ENCODE assay signal across 15 cellular contexts in genomic region chr20:62774762-62775161, GRCh38. TPM values are rescaled to one million over a fixed set of nuclear protein-coding genes. Genes with fewer than 3 reads are reported as not detected.
DNase-seq lines count a peak whose midpoint lies in the region; TF ChIP-seq lines count a peak whose summit lies in the region.
"Had no signal": no experiment of that assay in that cellular context is flagged by ENCODE, and none has a peak within 500 bp of the region (broad histone marks: within the 10 kb centered on the region; RNA-seq: fewer than 3 reads in every experiment).

No MANE protein-coding gene starts in this region.

- no peaks in the 10 kb centered on the region for H3K79me2 ChIP-seq in OCI-LY7 (ENCODE audit: insufficient read depth, low read depth, low read length)

- H3K9me3 Mint-ChIP-seq in CD8-positive, alpha-beta memory T cell = no peaks in the 10 kb centered on the region
- H3K9me3 Mint-ChIP-seq in activated naive CD8-positive, alpha-beta T cell treated with anti-CD3 and anti-CD28 coated beads for 36 hours = peaks cover 3% of the 10 kb centered on the region

- H3K9me3 ChIP-seq in BLaER1 treated with 17β-estradiol and CSF1 and Interleukin-3, amounts not matched to agents 10 nM and 100 nM (replicated peaks in 1 of 11) = peaks cover 0 to 8% (median 0%) of the 10 kb centered on the region in 11 experiments; a peak in 1 of 22 replicates
- no peaks in the 10 kb centered on the region for H3K9me3 ChIP-seq in CD8-positive, alpha-beta memory T cell (ENCODE audit: low read length)
- no peaks in the 10 kb centered on the region for H3K9me3 ChIP-seq in OCI-LY7 (ENCODE audit: low read length)
- no peaks in the 10 kb centered on the region for H3K9me3 ChIP-seq in SJCRH30 (replicated peaks)
- H3K9me3 ChIP-seq: breast epithelium, testis had no signal

- H3K27me3 Mint-ChIP-seq in CD8-positive, alpha-beta memory T cell = no peaks in the 10 kb centered on the region
- H3K27me3 Mint-ChIP-seq in activated naive CD8-positive, alpha-beta T cell treated with anti-CD3 and anti-CD28 coated beads for 36 hours = no peaks in the 10 kb centered on the region

- no peak for DNase-seq in CD8-positive, alpha-beta memory T cell
- no peak for DNase-seq in OCI-LY7 (ENCODE audit: low spot score)
- no peak for DNase-seq in activated naive CD8-positive, alpha-beta T cell treated with anti-CD3 and anti-CD28 coated beads for 36 hours
- no peak for DNase-seq in ureter (ENCODE audit: low spot score)
- no peak for DNase-seq in activated CD8-positive, alpha-beta memory T cell treated with anti-CD3 and anti-CD28 coated beads, Interleukin-2, amount 50 U/mL, for 48 hours
- DNase-seq in islet precursor cell = no peak
- no peak for DNase-seq in SJCRH30
- DNase-seq: activated effector memory CD4-positive, alpha-beta T cell treated with anti-CD3 and anti-CD28 coated beads, Interleukin-2, amount 50 U/mL, for 16 hours; hippocampal formation; Kasumi-1; testis had no signal

- peak overlapping the region; percentile 72 to 98 (median 86) for H3K4me2 ChIP-seq in BLaER1 treated with 17β-estradiol and CSF1 and Interleukin-3, amounts not matched to agents 10 nM and 100 nM
- 0 out of 2 replicates have a peak overlapping the region, but pooled peaks have one; percentile 3 for H3K4me2 ChIP-seq in OCI-LY7 (ENCODE audit: low read length)

- no peak overlapping the region for H3K4me3 ChIP-seq in BLaER1 treated with 17β-estradiol and CSF1 and Interleukin-3, amounts not matched to agents 10 nM and 100 nM
- no peak overlapping the region for H3K4me3 ChIP-seq in CD8-positive, alpha-beta memory T cell (ENCODE audit: low read length)
- H3K4me3 ChIP-seq in OCI-LY7 (ENCODE audit: low read depth, low read length, poor library complexity, severe bottlenecking) (no peak overlapping the region), SJCRH30 (no peak overlapping the region)
- H3K4me3 ChIP-seq: breast epithelium, GM12878, testis had no signal

- no peaks in the 10 kb centered on the region for H3K9me2 ChIP-seq in OCI-LY7 (ENCODE audit: insufficient read depth, low read length)

- peaks cover 77 to 99% (median 97%) of the 10 kb centered on the region in 10 experiments for H3K4me1 ChIP-seq in BLaER1 treated with 17β-estradiol and CSF1 and Interleukin-3, amounts not matched to agents 10 nM and 100 nM
- H3K4me1 ChIP-seq in CD8-positive, alpha-beta memory T cell (ENCODE audit: insufficient read depth, low read length) = peaks cover 47% of the 10 kb centered on the region
- H3K4me1 ChIP-seq in OCI-LY7 (ENCODE audit: insufficient read depth, low read length, poor library complexity, severe bottlenecking) (peaks cover 47% of the 10 kb centered on the region), SJCRH30 (peaks cover 30% of the 10 kb centered on the region)
- H3K4me1 ChIP-seq: breast epithelium had no signal

- intact Hi-C loops in OCI-LY7 (cut with micrococcal nuclease; ENCODE audit: unreplicated experiment) = no loop called here

- no peaks in the 10 kb centered on the region for H3K36me3 Mint-ChIP-seq in CD8-positive, alpha-beta memory T cell
- no peaks in the 10 kb centered on the region for H3K36me3 Mint-ChIP-seq in activated naive CD8-positive, alpha-beta T cell treated with anti-CD3 and anti-CD28 coated beads for 36 hours

- POLR2A ChIA-PET in CD8-positive, alpha-beta memory T cell (lab: Charles Lee) = interaction anchor here (0.5 kb wide), 2 partner anchors 15 to 95 kb away, joined by 3 to 5 read pairs; no protein-coding TSS in a partner anchor
- POLR2A ChIA-PET in OCI-LY7 (lab: Charles Lee) = no interaction called here

- H2AFZ ChIP-seq in OCI-LY7 (ENCODE audit: low read length) = no peak overlapping the region

- no TSS peak for BruUV-seq in OCI-LY7 (replicated peaks; lab: Mats Ljungman, UMichigan)

- peaks cover 0 to 3% (median 0%) of the 10 kb centered on the region in 11 experiments; a peak in 5 of 22 replicates for H3K27me3 ChIP-seq in BLaER1 treated with 17β-estradiol and CSF1 and Interleukin-3, amounts not matched to agents 10 nM and 100 nM
- H3K27me3 ChIP-seq in CD8-positive, alpha-beta memory T cell (ENCODE audit: insufficient read depth, low read length, poor library complexity, severe bottlenecking) = no peaks in the 10 kb centered on the region
- H3K27me3 ChIP-seq in SJCRH30 = peaks cover 43% of the 10 kb centered on the region
- H3K27me3 ChIP-seq: testis had no signal

- H4K20me1 ChIP-seq in BLaER1 treated with 17β-estradiol and CSF1 and Interleukin-3, amounts not matched to agents 10 nM and 100 nM = no peaks in the 10 kb centered on the region
- no peaks in the 10 kb centered on the region for H4K20me1 ChIP-seq in OCI-LY7 (ENCODE audit: insufficient read depth, low read length)

- H3K4me1 Mint-ChIP-seq in CD8-positive, alpha-beta memory T cell = peaks cover 31 to 50% (median 40%) of the 10 kb centered on the region in 3 donors
- H3K4me1 Mint-ChIP-seq in activated naive CD8-positive, alpha-beta T cell treated with anti-CD3 and anti-CD28 coated beads for 36 hours = peaks cover 34% of the 10 kb centered on the region

- no peak for TF ChIP-seq CTCF in OCI-LY7 (conservative IDR thresholded peaks at IDR 0.05; ENCODE audit: low read length)

- CTCF ChIA-PET in CD8-positive, alpha-beta memory T cell (lab: Charles Lee) = no interaction called here
- CTCF ChIA-PET in OCI-LY7 (lab: Charles Lee; ENCODE audit: unreplicated experiment) = no interaction called here

- peak overlapping the region in 6 of 8 donors; percentile 32 to 90 (median 64) for H3K27ac Mint-ChIP-seq in CD8-positive, alpha-beta memory T cell
- H3K27ac Mint-ChIP-seq in activated naive CD8-positive, alpha-beta T cell treated with anti-CD3 and anti-CD28 coated beads for 36 hours = peak overlapping the region; percentile 54
- H3K27ac Mint-ChIP-seq: progenitor cell of endocrine pancreas had no signal

- H3K27ac ChIP-seq in BLaER1 treated with 17β-estradiol and CSF1 and Interleukin-3, amounts not matched to agents 10 nM and 100 nM = peak overlapping the region in 5 of 11 experiments; percentile 2 to 80 (median 77); a peak in 4 of 22 replicates
- H3K27ac ChIP-seq in CD8-positive, alpha-beta memory T cell (ENCODE audit: low read depth, low read length) = peak overlapping the region; percentile 9
- H3K27ac ChIP-seq in OCI-LY7 (ENCODE audit: low read depth, low read length, poor library complexity, severe bottlenecking) = no peak overlapping the region
- H3K27ac ChIP-seq in SJCRH30 = no peak overlapping the region
- H3K27ac ChIP-seq: breast epithelium, testis had no signal

- H3K36me3 ChIP-seq in BLaER1 treated with 17β-estradiol and CSF1 and Interleukin-3, amounts not matched to agents 10 nM and 100 nM = no peaks in the 10 kb centered on the region
- H3K36me3 ChIP-seq in CD8-positive, alpha-beta memory T cell (ENCODE audit: insufficient read depth, low read length) = no peaks in the 10 kb centered on the region
- H3K36me3 ChIP-seq in OCI-LY7 (ENCODE audit: insufficient read depth, low read length) = no peaks in the 10 kb centered on the region
- no peaks in the 10 kb centered on the region for H3K36me3 ChIP-seq in SJCRH30
- H3K36me3 ChIP-seq: breast epithelium had no signal

- peak overlapping the region in 1 of 7 donors; percentile 20 for H3K4me3 Mint-ChIP-seq in CD8-positive, alpha-beta memory T cell
- no peak overlapping the region for H3K4me3 Mint-ChIP-seq in activated naive CD8-positive, alpha-beta T cell treated with anti-CD3 and anti-CD28 coated beads for 36 hours

- H3K9ac ChIP-seq in BLaER1 treated with 17β-estradiol and CSF1 and Interleukin-3, amounts not matched to agents 10 nM and 100 nM = peak overlapping the region in 3 of 11 experiments; percentile 19 to 61 (median 49); a peak in 2 of 22 replicates

RNA-seq across cellular contexts. Expression of gene MRGBP, which starts 21.5 kb away (rescaled TPM):
- total RNA-seq in CD8-positive, alpha-beta memory T cell = 10 to 100 TPM; 14.8 TPM
- polyA plus RNA-seq in CD8-positive, alpha-beta memory T cell = 10.7 TPM
- 22.2 and 25.1 TPM in 2 replicates for total RNA-seq in OCI-LY7 (2014; rRNA removed; shearing (Covaris generic))
- total RNA-seq in OCI-LY7 (2022) (19.9 and 22.6 TPM in 2 replicates), ureter (6.3 TPM)
- total RNA-seq in activated naive CD8-positive, alpha-beta T cell treated with anti-CD3 and anti-CD28 coated beads for 36 hours = 10 to 100 TPM; 19.3 to 19.8 TPM
- 52.5 and 57.4 TPM in 2 replicates for total RNA-seq in SJCRH30 (2014; rRNA removed; shearing (Covaris generic))

RNA-seq across cellular contexts. Expression of gene OGFR, which starts 29.9 kb away (rescaled TPM):
- 10 to 100 TPM; 45.7 to 47.9 TPM for total RNA-seq in CD8-positive, alpha-beta memory T cell
- polyA plus RNA-seq in CD8-positive, alpha-beta memory T cell = 64.2 TPM
- total RNA-seq in OCI-LY7 (2014; rRNA removed; shearing (Covaris generic)) = 64.8 and 75.6 TPM in 2 replicates
- total RNA-seq in OCI-LY7 (2022) (66.2 and 69.9 TPM in 2 replicates), ureter (42.0 TPM)
- 10 to 100 TPM; 66.1 to 69.9 TPM for total RNA-seq in activated naive CD8-positive, alpha-beta T cell treated with anti-CD3 and anti-CD28 coated beads for 36 hours
- total RNA-seq in SJCRH30 (2014; rRNA removed; shearing (Covaris generic)) = 46.6 and 49.0 TPM in 2 replicates

RNA-seq across cellular contexts. Expression of gene COL9A3, which starts 42.1 kb away (rescaled TPM):
- total RNA-seq in CD8-positive, alpha-beta memory T cell = not detected
- polyA plus RNA-seq in CD8-positive, alpha-beta memory T cell = not detected
- 1.0 and 1.7 TPM in 2 replicates for total RNA-seq in OCI-LY7 (2014; rRNA removed; shearing (Covaris generic))
- 5.2 and 6.1 TPM in 2 replicates for total RNA-seq in OCI-LY7 (2022)
- total RNA-seq in activated naive CD8-positive, alpha-beta T cell treated with anti-CD3 and anti-CD28 coated beads for 36 hours = 1 to 10 TPM in 1 of 2 experiments, under 1 TPM in 1; 0.35 to 1.0 TPM
- 5.1 TPM for total RNA-seq in ureter
- 2.0 and 2.1 TPM in 2 replicates for total RNA-seq in SJCRH30 (2014; rRNA removed; shearing (Covaris generic))
